In the genomic region with DNA sequence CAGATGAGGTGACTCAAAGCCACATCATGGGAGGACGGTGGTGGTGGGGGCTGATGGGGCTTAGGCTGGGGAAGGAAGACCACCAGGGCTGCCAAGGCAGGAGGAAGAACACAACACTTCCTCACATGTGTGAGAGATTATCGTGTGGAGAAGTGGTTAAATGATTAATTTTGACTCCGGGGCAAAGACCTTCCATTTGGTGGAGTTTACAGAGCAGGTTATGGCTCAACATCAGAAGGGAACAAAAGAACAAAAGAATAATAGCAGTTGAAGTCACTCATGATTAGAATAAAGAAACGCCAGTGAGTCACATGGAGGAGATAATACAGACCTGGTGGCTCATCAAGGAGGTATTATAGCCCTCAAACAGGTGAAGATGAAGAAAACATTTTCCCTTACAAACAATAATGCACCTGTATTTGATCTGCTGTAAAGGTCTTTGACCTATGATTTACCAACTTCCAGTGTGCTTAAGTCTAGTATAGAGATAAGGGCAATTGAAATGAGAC, we compare ENCODE assay signal across 1 cellular context.
TF ChIP-seq lines count a peak whose summit lies in the region.

No MANE protein-coding gene starts in this region.

TF ChIP-seq in HepG2, 621 proteins besides CTCF, POLR2A, EP300 and RAD21 (continued from another document and continues in another):
- TF ChIP-seq, protein P1, sequence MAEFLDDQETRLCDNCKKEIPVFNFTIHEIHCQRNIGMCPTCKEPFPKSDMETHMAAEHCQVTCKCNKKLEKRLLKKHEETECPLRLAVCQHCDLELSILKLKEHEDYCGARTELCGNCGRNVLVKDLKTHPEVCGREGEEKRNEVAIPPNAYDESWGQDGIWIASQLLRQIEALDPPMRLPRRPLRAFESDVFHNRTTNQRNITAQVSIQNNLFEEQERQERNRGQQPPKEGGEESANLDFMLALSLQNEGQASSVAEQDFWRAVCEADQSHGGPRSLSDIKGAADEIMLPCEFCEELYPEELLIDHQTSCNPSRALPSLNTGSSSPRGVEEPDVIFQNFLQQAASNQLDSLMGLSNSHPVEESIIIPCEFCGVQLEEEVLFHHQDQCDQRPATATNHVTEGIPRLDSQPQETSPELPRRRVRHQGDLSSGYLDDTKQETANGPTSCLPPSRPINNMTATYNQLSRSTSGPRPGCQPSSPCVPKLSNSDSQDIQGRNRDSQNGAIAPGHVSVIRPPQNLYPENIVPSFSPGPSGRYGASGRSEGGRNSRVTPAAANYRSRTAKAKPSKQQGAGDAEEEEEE (CRISPR knock-in tag; IDR thresholded peaks at IDR 0.05; ENCODE audit: borderline replicate concordance), result no peak
- TF ChIP-seq ZNF552 (CRISPR knock-in tag; IDR thresholded peaks at IDR 0.05; ENCODE audit: borderline replicate concordance) (no peak), SYNCRIP (IDR thresholded peaks at IDR 0.05; ENCODE audit: insufficient read depth, low read depth, low read length) (no peak), ZNF781 (CRISPR knock-in tag; IDR thresholded peaks at IDR 0.05; ENCODE audit: borderline replicate concordance, not compliant biosample characterization) (no peak), ZMYM4 (CRISPR knock-in tag; IDR thresholded peaks at IDR 0.05) (no peak), MATR3 (CRISPR knock-in tag; IDR thresholded peaks at IDR 0.05) (no peak), FOXC1 (CRISPR knock-in tag; IDR thresholded peaks at IDR 0.05; ENCODE audit: borderline replicate concordance) (no peak), ZNF367 (CRISPR knock-in tag; IDR thresholded peaks at IDR 0.05; ENCODE audit: borderline replicate concordance) (no peak), ZNF20 (CRISPR knock-in tag; IDR thresholded peaks at IDR 0.05) (no peak), ZNF234 (CRISPR knock-in tag; conservative IDR thresholded peaks at IDR 0.05) (no peak), TCF7 (IDR thresholded peaks at IDR 0.05; ENCODE audit: low read depth) (peak; percentile 44), ZNF570 (CRISPR knock-in tag; IDR thresholded peaks at IDR 0.05; ENCODE audit: borderline replicate concordance) (no peak), NCOA2 (CRISPR knock-in tag; IDR thresholded peaks at IDR 0.05) (peak; percentile 18; the same call in 1 of the 2 replicates), HNF4A (CRISPR knock-in tag; IDR thresholded peaks at IDR 0.05) (peak; percentile 24; the same call in 1 of the 2 replicates), ZNF841 (CRISPR knock-in tag; IDR thresholded peaks at IDR 0.05; ENCODE audit: borderline replicate concordance) (no peak), MLLT10 (CRISPR knock-in tag; IDR thresholded peaks at IDR 0.05) (no peak), FOXP1 (IDR thresholded peaks at IDR 0.05) (no peak), FOXP1 (CRISPR knock-in tag; IDR thresholded peaks at IDR 0.05) (peak; percentile 50; the same call in 1 of the 2 replicates), AGO1 (IDR thresholded peaks at IDR 0.05; ENCODE audit: low read depth, low read length, poor library complexity, severe bottlenecking) (no peak), HNF4G (IDR thresholded peaks at IDR 0.05; ENCODE audit: borderline replicate concordance, low read depth, low read length) (no peak; the same call in 1 of the 2 replicates), HNF4G (CRISPR knock-in tag; IDR thresholded peaks at IDR 0.05; ENCODE audit: borderline replicate concordance, low read depth) (no peak), KDM5B (CRISPR knock-in tag; IDR thresholded peaks at IDR 0.05; ENCODE audit: borderline replicate concordance) (no peak), ZNF775 (CRISPR knock-in tag; IDR thresholded peaks at IDR 0.05; ENCODE audit: borderline replicate concordance) (no peak), MIXL1 (CRISPR knock-in tag; IDR thresholded peaks at IDR 0.05) (no peak), ZBTB7B (CRISPR knock-in tag; IDR thresholded peaks at IDR 0.05) (0 out of 2 replicates have a peak, but pooled peaks have one; percentile 34), GZF1 (CRISPR knock-in tag; IDR thresholded peaks at IDR 0.05) (no peak), NR2F2 (IDR thresholded peaks at IDR 0.05; ENCODE audit: borderline replicate concordance, low read depth) (0 out of 2 replicates have a peak, but pooled peaks have one; percentile 25), ZBTB7A (CRISPR knock-in tag; IDR thresholded peaks at IDR 0.05) (no peak), SAFB2 (CRISPR knock-in tag; IDR thresholded peaks at IDR 0.05; ENCODE audit: borderline replicate concordance, low read depth) (no peak), ZNF557 (CRISPR knock-in tag; IDR thresholded peaks at IDR 0.05) (no peak), ZSCAN31 (CRISPR knock-in tag; IDR thresholded peaks at IDR 0.05; ENCODE audit: low read depth) (no peak; the same call in 1 of the 2 replicates), MEF2D (CRISPR knock-in tag; IDR thresholded peaks at IDR 0.05) (no peak), RXRB (CRISPR knock-in tag; IDR thresholded peaks at IDR 0.05; ENCODE audit: borderline replicate concordance) (peak; percentile 33; the same call in 1 of the 2 replicates), ZNF670 (CRISPR knock-in tag; IDR thresholded peaks at IDR 0.05; ENCODE audit: borderline replicate concordance) (no peak), SALL1 (CRISPR knock-in tag; IDR thresholded peaks at IDR 0.05) (peak; percentile 45; the same call in 1 of the 2 replicates), ELF1 (CRISPR knock-in tag; IDR thresholded peaks at IDR 0.05) (no peak), SRY (CRISPR knock-in tag; IDR thresholded peaks at IDR 0.05) (no peak), NR2F1 (CRISPR knock-in tag; IDR thresholded peaks at IDR 0.05) (0 out of 4 replicates have a peak, but pooled peaks of 1 of the 2 experiments have one; percentile 21), NBN (conservative IDR thresholded peaks at IDR 0.05) (no peak), ZNF816 (CRISPR knock-in tag; IDR thresholded peaks at IDR 0.05; ENCODE audit: borderline replicate concordance) (no peak), KAT8 (CRISPR knock-in tag; IDR thresholded peaks at IDR 0.05) (0 out of 2 replicates have a peak, but pooled peaks have one; percentile 35), ZNF446 (CRISPR knock-in tag; IDR thresholded peaks at IDR 0.05) (no peak)
- TF ChIP-seq, protein P2, sequence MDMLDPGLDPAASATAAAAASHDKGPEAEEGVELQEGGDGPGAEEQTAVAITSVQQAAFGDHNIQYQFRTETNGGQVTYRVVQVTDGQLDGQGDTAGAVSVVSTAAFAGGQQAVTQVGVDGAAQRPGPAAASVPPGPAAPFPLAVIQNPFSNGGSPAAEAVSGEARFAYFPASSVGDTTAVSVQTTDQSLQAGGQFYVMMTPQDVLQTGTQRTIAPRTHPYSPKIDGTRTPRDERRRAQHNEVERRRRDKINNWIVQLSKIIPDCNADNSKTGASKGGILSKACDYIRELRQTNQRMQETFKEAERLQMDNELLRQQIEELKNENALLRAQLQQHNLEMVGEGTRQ (IDR thresholded peaks at IDR 0.05; ENCODE audit: low read depth, low read length), result no peak
- TF ChIP-seq, protein P2 (CRISPR knock-in tag; IDR thresholded peaks at IDR 0.05; ENCODE audit: borderline replicate concordance), result no peak
- TF ChIP-seq, protein P3, sequence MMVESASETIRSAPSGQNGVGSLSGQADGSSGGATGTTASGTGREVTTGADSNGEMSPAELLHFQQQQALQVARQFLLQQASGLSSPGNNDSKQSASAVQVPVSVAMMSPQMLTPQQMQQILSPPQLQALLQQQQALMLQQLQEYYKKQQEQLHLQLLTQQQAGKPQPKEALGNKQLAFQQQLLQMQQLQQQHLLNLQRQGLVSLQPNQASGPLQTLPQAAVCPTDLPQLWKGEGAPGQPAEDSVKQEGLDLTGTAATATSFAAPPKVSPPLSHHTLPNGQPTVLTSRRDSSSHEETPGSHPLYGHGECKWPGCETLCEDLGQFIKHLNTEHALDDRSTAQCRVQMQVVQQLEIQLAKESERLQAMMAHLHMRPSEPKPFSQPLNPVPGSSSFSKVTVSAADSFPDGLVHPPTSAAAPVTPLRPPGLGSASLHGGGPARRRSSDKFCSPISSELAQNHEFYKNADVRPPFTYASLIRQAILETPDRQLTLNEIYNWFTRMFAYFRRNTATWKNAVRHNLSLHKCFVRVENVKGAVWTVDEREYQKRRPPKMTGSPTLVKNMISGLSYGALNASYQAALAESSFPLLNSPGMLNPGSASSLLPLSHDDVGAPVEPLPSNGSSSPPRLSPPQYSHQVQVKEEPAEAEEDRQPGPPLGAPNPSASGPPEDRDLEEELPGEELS (CRISPR knock-in tag; IDR thresholded peaks at IDR 0.05), result peak; percentile 10; the same call in 1 of the 2 replicates
- TF ChIP-seq, protein P4, sequence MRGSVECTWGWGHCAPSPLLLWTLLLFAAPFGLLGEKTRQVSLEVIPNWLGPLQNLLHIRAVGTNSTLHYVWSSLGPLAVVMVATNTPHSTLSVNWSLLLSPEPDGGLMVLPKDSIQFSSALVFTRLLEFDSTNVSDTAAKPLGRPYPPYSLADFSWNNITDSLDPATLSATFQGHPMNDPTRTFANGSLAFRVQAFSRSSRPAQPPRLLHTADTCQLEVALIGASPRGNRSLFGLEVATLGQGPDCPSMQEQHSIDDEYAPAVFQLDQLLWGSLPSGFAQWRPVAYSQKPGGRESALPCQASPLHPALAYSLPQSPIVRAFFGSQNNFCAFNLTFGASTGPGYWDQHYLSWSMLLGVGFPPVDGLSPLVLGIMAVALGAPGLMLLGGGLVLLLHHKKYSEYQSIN (CRISPR knock-in tag; IDR thresholded peaks at IDR 0.05; ENCODE audit: borderline replicate concordance), result no peak
- TF ChIP-seq, protein P5, sequence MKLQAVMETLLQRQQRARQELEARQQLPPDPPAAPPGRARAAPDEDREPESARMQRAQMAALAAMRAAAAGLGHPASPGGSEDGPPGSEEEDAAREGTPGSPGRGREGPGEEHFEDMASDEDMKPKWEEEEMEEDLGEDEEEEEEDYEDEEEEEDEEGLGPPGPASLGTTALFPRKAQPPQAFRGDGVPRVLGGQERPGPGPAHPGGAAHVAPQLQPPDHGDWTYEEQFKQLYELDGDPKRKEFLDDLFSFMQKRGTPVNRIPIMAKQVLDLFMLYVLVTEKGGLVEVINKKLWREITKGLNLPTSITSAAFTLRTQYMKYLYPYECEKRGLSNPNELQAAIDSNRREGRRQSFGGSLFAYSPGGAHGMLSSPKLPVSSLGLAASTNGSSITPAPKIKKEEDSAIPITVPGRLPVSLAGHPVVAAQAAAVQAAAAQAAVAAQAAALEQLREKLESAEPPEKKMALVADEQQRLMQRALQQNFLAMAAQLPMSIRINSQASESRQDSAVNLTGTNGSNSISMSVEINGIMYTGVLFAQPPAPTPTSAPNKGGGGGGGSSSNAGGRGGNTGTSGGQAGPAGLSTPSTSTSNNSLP (IDR thresholded peaks at IDR 0.05; ENCODE audit: low read depth, low read length), result peak; percentile 59; the same call in 1 of the 2 replicates
- TF ChIP-seq, protein P6, sequence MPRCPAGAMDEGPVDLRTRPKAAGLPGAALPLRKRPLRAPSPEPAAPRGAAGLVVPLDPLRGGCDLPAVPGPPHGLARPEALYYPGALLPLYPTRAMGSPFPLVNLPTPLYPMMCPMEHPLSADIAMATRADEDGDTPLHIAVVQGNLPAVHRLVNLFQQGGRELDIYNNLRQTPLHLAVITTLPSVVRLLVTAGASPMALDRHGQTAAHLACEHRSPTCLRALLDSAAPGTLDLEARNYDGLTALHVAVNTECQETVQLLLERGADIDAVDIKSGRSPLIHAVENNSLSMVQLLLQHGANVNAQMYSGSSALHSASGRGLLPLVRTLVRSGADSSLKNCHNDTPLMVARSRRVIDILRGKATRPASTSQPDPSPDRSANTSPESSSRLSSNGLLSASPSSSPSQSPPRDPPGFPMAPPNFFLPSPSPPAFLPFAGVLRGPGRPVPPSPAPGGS (CRISPR knock-in tag; IDR thresholded peaks at IDR 0.05), result no peak
- TF ChIP-seq, protein P7, sequence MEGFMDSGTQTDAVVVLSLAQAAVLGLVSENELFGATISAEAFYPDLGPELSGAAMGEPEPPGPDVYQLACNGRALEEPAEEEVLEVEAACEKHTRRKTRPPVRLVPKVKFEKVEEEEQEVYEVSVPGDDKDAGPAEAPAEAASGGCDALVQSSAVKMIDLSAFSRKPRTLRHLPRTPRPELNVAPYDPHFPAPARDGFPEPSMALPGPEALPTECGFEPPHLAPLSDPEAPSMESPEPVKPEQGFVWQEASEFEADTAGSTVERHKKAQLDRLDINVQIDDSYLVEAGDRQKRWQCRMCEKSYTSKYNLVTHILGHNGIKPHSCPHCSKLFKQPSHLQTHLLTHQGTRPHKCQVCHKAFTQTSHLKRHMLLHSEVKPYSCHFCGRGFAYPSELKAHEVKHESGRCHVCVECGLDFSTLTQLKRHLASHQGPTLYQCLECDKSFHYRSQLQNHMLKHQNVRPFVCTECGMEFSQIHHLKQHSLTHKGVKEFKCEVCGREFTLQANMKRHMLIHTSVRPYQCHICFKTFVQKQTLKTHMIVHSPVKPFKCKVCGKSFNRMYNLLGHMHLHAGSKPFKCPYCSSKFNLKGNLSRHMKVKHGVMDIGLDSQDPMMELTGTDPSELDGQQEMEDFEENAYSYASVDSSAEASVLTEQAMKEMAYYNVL (CRISPR knock-in tag; IDR thresholded peaks at IDR 0.05; ENCODE audit: borderline replicate concordance), result peak; percentile 66; the same call in 1 of the 2 replicates
- TF ChIP-seq, protein P8, sequence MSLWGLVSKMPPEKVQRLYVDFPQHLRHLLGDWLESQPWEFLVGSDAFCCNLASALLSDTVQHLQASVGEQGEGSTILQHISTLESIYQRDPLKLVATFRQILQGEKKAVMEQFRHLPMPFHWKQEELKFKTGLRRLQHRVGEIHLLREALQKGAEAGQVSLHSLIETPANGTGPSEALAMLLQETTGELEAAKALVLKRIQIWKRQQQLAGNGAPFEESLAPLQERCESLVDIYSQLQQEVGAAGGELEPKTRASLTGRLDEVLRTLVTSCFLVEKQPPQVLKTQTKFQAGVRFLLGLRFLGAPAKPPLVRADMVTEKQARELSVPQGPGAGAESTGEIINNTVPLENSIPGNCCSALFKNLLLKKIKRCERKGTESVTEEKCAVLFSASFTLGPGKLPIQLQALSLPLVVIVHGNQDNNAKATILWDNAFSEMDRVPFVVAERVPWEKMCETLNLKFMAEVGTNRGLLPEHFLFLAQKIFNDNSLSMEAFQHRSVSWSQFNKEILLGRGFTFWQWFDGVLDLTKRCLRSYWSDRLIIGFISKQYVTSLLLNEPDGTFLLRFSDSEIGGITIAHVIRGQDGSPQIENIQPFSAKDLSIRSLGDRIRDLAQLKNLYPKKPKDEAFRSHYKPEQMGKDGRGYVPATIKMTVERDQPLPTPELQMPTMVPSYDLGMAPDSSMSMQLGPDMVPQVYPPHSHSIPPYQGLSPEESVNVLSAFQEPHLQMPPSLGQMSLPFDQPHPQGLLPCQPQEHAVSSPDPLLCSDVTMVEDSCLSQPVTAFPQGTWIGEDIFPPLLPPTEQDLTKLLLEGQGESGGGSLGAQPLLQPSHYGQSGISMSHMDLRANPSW (CRISPR knock-in tag; IDR thresholded peaks at IDR 0.05; ENCODE audit: borderline replicate concordance), result no peak
- TF ChIP-seq, protein P9, sequence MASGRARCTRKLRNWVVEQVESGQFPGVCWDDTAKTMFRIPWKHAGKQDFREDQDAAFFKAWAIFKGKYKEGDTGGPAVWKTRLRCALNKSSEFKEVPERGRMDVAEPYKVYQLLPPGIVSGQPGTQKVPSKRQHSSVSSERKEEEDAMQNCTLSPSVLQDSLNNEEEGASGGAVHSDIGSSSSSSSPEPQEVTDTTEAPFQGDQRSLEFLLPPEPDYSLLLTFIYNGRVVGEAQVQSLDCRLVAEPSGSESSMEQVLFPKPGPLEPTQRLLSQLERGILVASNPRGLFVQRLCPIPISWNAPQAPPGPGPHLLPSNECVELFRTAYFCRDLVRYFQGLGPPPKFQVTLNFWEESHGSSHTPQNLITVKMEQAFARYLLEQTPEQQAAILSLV (CRISPR knock-in tag; IDR thresholded peaks at IDR 0.05; ENCODE audit: borderline replicate concordance), result no peak
